In the genomic region with DNA sequence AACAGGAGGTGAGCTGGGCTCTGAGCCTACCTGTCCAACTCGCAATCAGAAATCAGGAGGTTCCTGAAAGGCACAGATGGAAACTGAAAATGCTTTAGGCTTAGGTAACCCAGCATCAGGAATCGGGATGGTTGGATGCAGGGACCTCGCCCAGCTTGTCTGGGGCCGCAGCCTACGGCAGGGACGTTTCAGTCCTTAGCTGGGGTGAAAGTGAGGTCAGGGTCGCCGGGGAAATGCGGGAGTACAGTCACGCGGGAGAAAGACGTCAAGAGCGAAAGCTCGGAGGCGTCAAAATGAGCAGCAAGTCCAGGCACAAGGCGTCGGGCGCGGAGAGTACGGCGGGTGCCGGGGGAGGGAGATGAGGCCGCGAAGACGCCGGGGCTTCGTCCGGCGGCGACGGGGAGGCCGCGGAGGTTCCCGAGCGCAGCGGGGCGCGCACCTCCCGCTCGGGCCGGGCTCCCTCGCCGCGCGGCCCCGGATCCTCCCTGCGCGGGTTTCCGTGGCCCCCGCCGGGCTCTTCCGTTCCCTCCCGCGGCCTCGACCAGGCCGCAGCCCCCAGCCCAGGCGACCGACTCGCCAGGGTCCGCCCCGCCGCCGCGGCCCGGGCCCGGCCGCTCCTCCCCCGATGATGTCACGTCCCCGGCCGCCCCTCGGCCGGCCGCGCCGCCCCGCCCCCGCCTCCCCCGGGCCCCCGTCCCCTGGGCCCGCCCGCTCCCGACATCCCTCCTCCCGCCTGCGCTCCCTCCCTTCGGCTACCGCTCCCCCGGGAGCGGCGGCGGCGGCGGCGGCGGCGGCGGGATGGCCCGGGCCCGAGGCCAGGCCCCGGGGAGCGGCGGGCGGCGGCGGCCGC, we compare ENCODE assay signal across 8 cellular contexts. TPM values are rescaled to one million over a fixed set of nuclear protein-coding genes. Genes with fewer than 3 reads are reported as not detected.
DNase-seq lines count a peak whose midpoint lies in the region; ATAC-seq and TF ChIP-seq lines count a peak whose summit lies in the region.

Gene EBF4, plus strand, starts transcription at position 745 of the 850 bp plus-strand sequence. CDS start 866 bp downstream, outside the sequence.

- peak within 1 kb of the TSS; percentile 91 to 95 (median 93) for H3K4me3 Mint-ChIP-seq in CD4-positive, CD25-positive, alpha-beta regulatory T cell
- peak within 1 kb of the TSS; percentile 72 for H3K4me3 Mint-ChIP-seq in activated CD4-positive, alpha-beta T cell treated with anti-CD3 and anti-CD28 coated beads, Interleukin-2, amount 10 ng/mL, durations not matched to agents 7 days and 5 days
- peak within 1 kb of the TSS; percentile 95 for H3K4me3 Mint-ChIP-seq in endothelial cell (ENCODE audit: unreplicated experiment)

- no peak for ATAC-seq in CD4-positive, CD25-positive, alpha-beta regulatory T cell (ENCODE audit: low read depth in 2 of 2)
- ATAC-seq in GM21515 (IDR thresholded peaks at IDR 0.05; ENCODE audit: unreplicated experiment) (no peak), HG02840 (IDR thresholded peaks at IDR 0.05; ENCODE audit: low FRiP score, unreplicated experiment) (no peak)

- peak; percentile 19 to 28 (median 22) for DNase-seq in CD4-positive, CD25-positive, alpha-beta regulatory T cell
- DNase-seq in activated CD4-positive, alpha-beta T cell treated with anti-CD3 and anti-CD28 coated beads, Interleukin-2, amount 10 ng/mL, durations not matched to agents 7 days and 5 days = no peak
- no peak for DNase-seq in endothelial cell (ENCODE audit: low spot score)
- DNase-seq in tibial artery = peak in 1 of 2 donors; percentile 75

- intact Hi-C loops in tibial artery (cut with DNase I; ENCODE audit: low total_unique reads) = loop anchor here (2.0 to 10.0 kb wide), 3 partner anchors 39 to 183 kb away; partner anchors contain the start of genes NOP56 and PTPRA

- H3K4me3 ChIP-seq in CD4-positive, CD25-positive, alpha-beta regulatory T cell (ENCODE audit: low read depth, low read length) = peak within 1 kb of the TSS; percentile 48
- H3K4me3 ChIP-seq in HUES48 (ENCODE audit: low read depth, low read length) = peak within 1 kb of the TSS; percentile 57
- H3K4me3 ChIP-seq in mononuclear cell (ENCODE audit: low read length) = peak within 1 kb of the TSS; percentile 10
- peak within 1 kb of the TSS; percentile 60 for H3K4me3 ChIP-seq in tibial artery

- no peaks in the 10 kb centered on the region for H3K9me3 ChIP-seq in CD4-positive, CD25-positive, alpha-beta regulatory T cell (ENCODE audit: control insufficient read depth in 2 of 2, low read length in 2 of 2)
- no peaks in the 10 kb centered on the region for H3K9me3 ChIP-seq in HUES48 (ENCODE audit: control insufficient read depth, insufficient read depth, low read length)
- H3K9me3 ChIP-seq in mononuclear cell (ENCODE audit: low read depth, low read length) = no peaks in the 10 kb centered on the region
- no peaks in the 10 kb centered on the region for H3K9me3 ChIP-seq in tibial artery

- no peaks in the 10 kb centered on the region for H3K36me3 Mint-ChIP-seq in CD4-positive, CD25-positive, alpha-beta regulatory T cell
- H3K36me3 Mint-ChIP-seq in activated CD4-positive, alpha-beta T cell treated with anti-CD3 and anti-CD28 coated beads, Interleukin-2, amount 10 ng/mL, durations not matched to agents 7 days and 5 days (ENCODE audit: low read depth) = no peaks in the 10 kb centered on the region
- H3K36me3 Mint-ChIP-seq in endothelial cell (ENCODE audit: low read depth, unreplicated experiment) = peaks cover 19% of the 10 kb centered on the region

- H3K36me3 ChIP-seq in CD4-positive, CD25-positive, alpha-beta regulatory T cell (ENCODE audit: control insufficient read depth, insufficient read depth, low read length) = no peaks in the 10 kb centered on the region
- H3K36me3 ChIP-seq in HUES48 (ENCODE audit: control insufficient read depth, insufficient read depth, low read length) (no peaks in the 10 kb centered on the region), tibial artery (no peaks in the 10 kb centered on the region)

- H3K9me3 Mint-ChIP-seq in CD4-positive, CD25-positive, alpha-beta regulatory T cell = peaks cover 0 to 4% (median 0%) of the 10 kb centered on the region in 7 donors
- H3K9me3 Mint-ChIP-seq in activated CD4-positive, alpha-beta T cell treated with anti-CD3 and anti-CD28 coated beads, Interleukin-2, amount 10 ng/mL, durations not matched to agents 7 days and 5 days = no peaks in the 10 kb centered on the region
- no peaks in the 10 kb centered on the region for H3K9me3 Mint-ChIP-seq in endothelial cell (ENCODE audit: unreplicated experiment)

- POLR2A ChIA-PET in activated CD4-positive, alpha-beta T cell treated with anti-CD3 and anti-CD28 coated beads, Interleukin-2, amount 10 ng/mL, durations not matched to agents 7 days and 5 days (lab: Charles Lee) = no interaction called here

- CTCF ChIA-PET in activated CD4-positive, alpha-beta T cell treated with anti-CD3 and anti-CD28 coated beads, Interleukin-2, amount 10 ng/mL, durations not matched to agents 7 days and 5 days (lab: Charles Lee) = interaction anchor here (1.0 kb wide), 1 partner anchor 60 kb away, joined by 3 read pairs; no protein-coding TSS in a partner anchor

- no peak within 1 kb of the TSS for H3K9ac ChIP-seq in HUES48 (ENCODE audit: low read depth, low read length)

- TF ChIP-seq CTCF in endothelial cell (IDR thresholded peaks at IDR 0.05; ENCODE audit: unreplicated experiment) = no peak
- TF ChIP-seq CTCF in tibial artery (IDR thresholded peaks at IDR 0.05) = no peak

- H3K27me3 ChIP-seq in CD4-positive, CD25-positive, alpha-beta regulatory T cell (ENCODE audit: control insufficient read depth, insufficient read depth, low read length) = peaks cover 29% of the 10 kb centered on the region
- H3K27me3 ChIP-seq in HUES48 (ENCODE audit: control insufficient read depth, insufficient read depth, low read length) = peaks cover 84% of the 10 kb centered on the region
- H3K27me3 ChIP-seq in mononuclear cell (ENCODE audit: insufficient read depth, low read length) = peaks cover 52% of the 10 kb centered on the region
- peaks cover 0 to 16% of the 10 kb centered on the region in 2 donors for H3K27me3 ChIP-seq in tibial artery

- peaks cover 25% of the 10 kb centered on the region for H3K4me1 ChIP-seq in CD4-positive, CD25-positive, alpha-beta regulatory T cell (ENCODE audit: control insufficient read depth, insufficient read depth, low read length, poor library complexity, severe bottlenecking)
- H3K4me1 ChIP-seq in HUES48 (ENCODE audit: control insufficient read depth, insufficient read depth, low read length) (peaks cover 26% of the 10 kb centered on the region), mononuclear cell (ENCODE audit: insufficient read depth, low read length) (peaks cover 24% of the 10 kb centered on the region), tibial artery (peaks cover 0 to 16% (median 14%) of the 10 kb centered on the region in 4 donors)

- peaks cover 66% of the 10 kb centered on the region for H3K27me3 Mint-ChIP-seq in CD4-positive, CD25-positive, alpha-beta regulatory T cell
- H3K27me3 Mint-ChIP-seq in activated CD4-positive, alpha-beta T cell treated with anti-CD3 and anti-CD28 coated beads, Interleukin-2, amount 10 ng/mL, durations not matched to agents 7 days and 5 days = peaks cover 60% of the 10 kb centered on the region
- H3K27me3 Mint-ChIP-seq in endothelial cell (ENCODE audit: unreplicated experiment) = peaks cover 41% of the 10 kb centered on the region

- peak within 1 kb of the TSS in 2 of 3 donors; percentile 68 to 85 for H3K27ac Mint-ChIP-seq in CD4-positive, CD25-positive, alpha-beta regulatory T cell
- H3K27ac Mint-ChIP-seq in activated CD4-positive, alpha-beta T cell treated with anti-CD3 and anti-CD28 coated beads, Interleukin-2, amount 10 ng/mL, durations not matched to agents 7 days and 5 days = peak within 1 kb of the TSS; percentile 22
- peak within 1 kb of the TSS; percentile 58 for H3K27ac Mint-ChIP-seq in endothelial cell (ENCODE audit: unreplicated experiment)

- peaks cover 0 to 30% (median 20%) of the 10 kb centered on the region in 4 donors for H3K4me1 Mint-ChIP-seq in CD4-positive, CD25-positive, alpha-beta regulatory T cell
- H3K4me1 Mint-ChIP-seq in activated CD4-positive, alpha-beta T cell treated with anti-CD3 and anti-CD28 coated beads, Interleukin-2, amount 10 ng/mL, durations not matched to agents 7 days and 5 days = peaks cover 22% of the 10 kb centered on the region
- H3K4me1 Mint-ChIP-seq in endothelial cell (ENCODE audit: unreplicated experiment) = peaks cover 23% of the 10 kb centered on the region

- H3K27ac ChIP-seq in CD4-positive, CD25-positive, alpha-beta regulatory T cell (ENCODE audit: insufficient read depth, low read length, poor library complexity, severe bottlenecking) = no peak within 1 kb of the TSS
- no peak within 1 kb of the TSS for H3K27ac ChIP-seq in HUES48 (ENCODE audit: low read depth, low read length)
- H3K27ac ChIP-seq in tibial artery = peak within 1 kb of the TSS; percentile 75 to 85

RNA-seq across cellular contexts. Expression of gene EBF4, which starts in this region (rescaled TPM):
- 1.8 TPM for total RNA-seq in CD4-positive, CD25-positive, alpha-beta regulatory T cell
- polyA plus RNA-seq in CD4-positive, CD25-positive, alpha-beta regulatory T cell = under 1 TPM in 2 of 4 donors, not detected in 2; 0.36 to 0.76 TPM
- total RNA-seq in activated CD4-positive, alpha-beta T cell treated with anti-CD3 and anti-CD28 coated beads, Interleukin-2, amount 10 ng/mL, durations not matched to agents 7 days and 5 days = under 1 TPM; 0.27 to 0.64 TPM
- 5.9 TPM for total RNA-seq in endothelial cell (ENCODE audit: unreplicated experiment)
- 0.63 TPM for total RNA-seq in mononuclear cell

Comparison
In these comparisons a context has a peak if more than half of its experiments do, and no peak if none do; other contexts are left out.
1. DNase-seq: peak in CD4-positive, CD25-positive, alpha-beta regulatory T cell (3 of 3); none in activated CD4-positive, alpha-beta T cell treated with anti-CD3 and anti-CD28 coated beads, Interleukin-2, amount 10 ng/mL, durations not matched to agents 7 days and 5 days (single experiment) and endothelial cell (single experiment).
2. H3K27ac ChIP-seq: peak in tibial artery (2 of 2); none in CD4-positive, CD25-positive, alpha-beta regulatory T cell (single experiment) and HUES48 (single experiment).
3. H3K4me3 ChIP-seq: peak in every context shown above with its lines; median percentile 60 in tibial artery; 57 in HUES48; 48 in CD4-positive, CD25-positive, alpha-beta regulatory T cell; 10 in mononuclear cell.
4. H3K27ac Mint-ChIP-seq: peak in every context shown above with its lines; median percentile 76 in CD4-positive, CD25-positive, alpha-beta regulatory T cell; 58 in endothelial cell; 22 in activated CD4-positive, alpha-beta T cell treated with anti-CD3 and anti-CD28 coated beads, Interleukin-2, amount 10 ng/mL, durations not matched to agents 7 days and 5 days.
5. Peak in every context shown above with its lines, with median percentiles within 50 percentile points of each other: H3K4me3 Mint-ChIP-seq.